In genomic region chr1:204733869-204734596, GRCh38 we compare ENCODE assay signal across 15 cellular contexts. TPM values are rescaled to one million over a fixed set of nuclear protein-coding genes. Genes with fewer than 3 reads are reported as not detected.
"Had no signal": no experiment of that assay in that cellular context is flagged by ENCODE, and none has a peak within 500 bp of the region (broad histone marks: within the 10 kb centered on the region; RNA-seq: fewer than 3 reads in every experiment).

No MANE protein-coding gene starts in this region.

- H3K4me1 ChIP-seq: foreskin keratinocyte, stomach had no signal

- H3K27ac ChIP-seq: foreskin keratinocyte, stomach, VCaP had no signal

- DNase-seq: activated CD4-positive, alpha-beta T cell treated with anti-CD3 and anti-CD28 coated beads for 1 hour; activated CD4-positive, alpha-beta T cell treated with anti-CD3 and anti-CD28 coated beads, Interleukin-2, amount 50 U/mL, for 4 hours; amygdala; caudate nucleus; foreskin keratinocyte; hippocampal formation; left colon; nucleus accumbens; stimulated activated CD4-positive, alpha-beta T cell treated with anti-CD3 and anti-CD28 coated beads, Interleukin-12 subunit alpha, Interleukin-12 subunit beta, amount 100 ng/mL, for 4 hours; stimulated activated CD4-positive, alpha-beta T cell treated with anti-CD3 and anti-CD28 coated beads, Interleukin-1b, Interleukin-23, amount 100 ng/mL, for 48 hours; stomach; T-helper 2 cell had no signal

- H3K4me3 ChIP-seq: stomach had no signal

- ATAC-seq: foreskin keratinocyte, left colon had no signal

- H3K36me3 ChIP-seq: stomach had no signal

RNA-seq across cellular contexts. Expression of gene LRRN2, which starts 48.5 kb away (rescaled TPM):
- total RNA-seq: fibroblast of lung; foreskin keratinocyte; natural killer cell treated with Interleukin-12 subunit alpha and Interleukin-12 subunit beta and Interleukin-15 and Interleukin-18, amount 100 ng/mL, for 72 hours had no signal
- polyA plus RNA-seq: fibroblast of lung had no signal
